Comparison of ENCODE assay signal across 16 cellular contexts in genomic region chr15:79051941-79052731, GRCh38. TPM values are rescaled to one million over a fixed set of nuclear protein-coding genes. Genes with fewer than 3 reads are reported as not detected.
"Had no signal": no experiment of that assay in that cellular context is flagged by ENCODE, and none has a peak within 500 bp of the region (broad histone marks: within the 10 kb centered on the region; RNA-seq: fewer than 3 reads in every experiment).

No MANE protein-coding gene starts in this region.

- H3K36me3 ChIP-seq: gastrocnemius medialis, heart right ventricle, right atrium auricular region had no signal

- H3K4me1 Mint-ChIP-seq: mesothelial cell of epicardium had no signal

- ATAC-seq: activated CD4-positive, CD25-positive, alpha-beta regulatory T cell treated with anti-CD3 and anti-CD28 coated beads, Interleukin-2, amount 50 U/mL, for 24 hours; gastrocnemius medialis; heart right ventricle had no signal

- H3K27ac Mint-ChIP-seq: activated T-helper 1 cell treated with anti-CD3 and anti-CD28 coated beads, Interleukin-12 subunit alpha, Interleukin-12 subunit beta, Interleukin-2, Interleukin-4 antibody, amounts not matched to agents 30 ng/mL and 10 ng/mL and 1 ng/mL, durations not matched to agents 14 hours and 24 hours and 36 hours; mesothelial cell of epicardium; progenitor cell of endocrine pancreas had no signal

- H3K36me3 Mint-ChIP-seq: mesothelial cell of epicardium had no signal

- H3K4me3 Mint-ChIP-seq: activated T-helper 1 cell treated with anti-CD3 and anti-CD28 coated beads, Interleukin-12 subunit alpha, Interleukin-12 subunit beta, Interleukin-2, Interleukin-4 antibody, amounts not matched to agents 30 ng/mL and 10 ng/mL and 1 ng/mL, durations not matched to agents 14 hours and 24 hours and 36 hours; mesothelial cell of epicardium had no signal

- DNase-seq: activated CD4-positive, alpha-beta T cell treated with anti-CD3 and anti-CD28 coated beads, Interleukin-2, amount 50 U/mL, for 1 hour; aorta; erythroblast; gastrocnemius medialis; heart right ventricle; stimulated activated CD4-positive, alpha-beta T cell treated with anti-CD3 and anti-CD28 coated beads, Interleukin-4, amount 100 ng/mL, for 4 hours; stimulated activated CD8-positive, alpha-beta memory T cell treated with anti-CD3 and anti-CD28 coated beads, Interleukin-4, amount 100 ng/mL, for 48 hours; stimulated activated naive CD4-positive, alpha-beta T cell treated with Interleukin-2 at 50 U/mL for 16 hours; T-helper 9 cell had no signal

- H3K27me3 ChIP-seq: gastrocnemius medialis, right atrium auricular region had no signal

- H3K4me3 ChIP-seq: gastrocnemius medialis, heart right ventricle, lung, right atrium auricular region, skin epidermis had no signal

- H3K27ac ChIP-seq: gastrocnemius medialis, heart right ventricle, right atrium auricular region, skin epidermis had no signal

- H3K9me3 ChIP-seq: gastrocnemius medialis, heart right ventricle, right atrium auricular region had no signal

- H3K9me3 Mint-ChIP-seq: activated T-helper 1 cell treated with anti-CD3 and anti-CD28 coated beads, Interleukin-12 subunit alpha, Interleukin-12 subunit beta, Interleukin-2, Interleukin-4 antibody, amounts not matched to agents 30 ng/mL and 10 ng/mL and 1 ng/mL, durations not matched to agents 14 hours and 24 hours and 36 hours; mesothelial cell of epicardium had no signal

- H3K4me1 ChIP-seq: gastrocnemius medialis, heart right ventricle, right atrium auricular region had no signal

RNA-seq across cellular contexts. Expression of gene RASGRF1, which starts 38.4 kb away (rescaled TPM):
- total RNA-seq: activated T-helper 1 cell treated with anti-CD3 and anti-CD28 coated beads, Interleukin-12 subunit alpha, Interleukin-12 subunit beta, Interleukin-2, Interleukin-4 antibody, amounts not matched to agents 30 ng/mL and 10 ng/mL and 1 ng/mL, durations not matched to agents 14 hours and 24 hours and 36 hours; gastrocnemius medialis had no signal
- polyA plus RNA-seq: aorta had no signal
